In genomic region chr14:101449114-101449513, GRCh38 we compare ENCODE assay signal across 16 cellular contexts.
A peak's percentile ranks its signal among the peaks of the same experiment; 100 is the strongest.
DNase-seq lines count a peak whose midpoint lies in the region; ATAC-seq lines count a peak whose summit lies in the region.
"Had no signal": no experiment of that assay in that cellular context is flagged by ENCODE, and none has a peak within 500 bp of the region (broad histone marks: within the 10 kb centered on the region; RNA-seq: fewer than 3 reads in every experiment).

No MANE protein-coding gene starts in this region.

- H3K9me3 ChIP-seq in BLaER1: no peaks in the 10 kb centered on the region
- no peaks in the 10 kb centered on the region for H3K9me3 ChIP-seq in BLaER1 treated with 17β-estradiol and CSF1 and Interleukin-3, amounts not matched to agents 10 nM and 100 nM (replicated peaks in 1 of 11)
- H3K9me3 ChIP-seq: BE2C, SK-N-SH had no signal

- peaks cover 19% of the 10 kb centered on the region for H3K4me1 ChIP-seq in BLaER1
- H3K4me1 ChIP-seq in BLaER1 treated with 17β-estradiol and CSF1 and Interleukin-3, amounts not matched to agents 10 nM and 100 nM: peaks cover 0 to 17% (median 14%) of the 10 kb centered on the region in 10 experiments; a peak in 14 of 20 replicates
- H3K4me1 ChIP-seq: BE2C had no signal

- peak; percentile 98 for DNase-seq in NCI-H2171 (lab: John Stamatoyannopoulos, UW)
- peak; percentile 12 for DNase-seq in cerebellar cortex (ENCODE audit: low spot score)
- DNase-seq in caudate nucleus (lab: John Stamatoyannopoulos, UW): no peak
- DNase-seq in NCI-H1092 (lab: John Stamatoyannopoulos, UW): no peak
- DNase-seq: BE2C; CD8-positive, alpha-beta memory T cell; KBM-7; NCI-H1092 treated with DMSO at 0.1 percent for 48 hours; NCI-H2081; NCI-H446 treated with DMSO at 0.1 percent for 48 hours; PC-3; SK-N-SH had no signal

- H3K4me3 ChIP-seq in BLaER1: no peak overlapping the region
- no peak overlapping the region for H3K4me3 ChIP-seq in BLaER1 treated with 17β-estradiol and CSF1 and Interleukin-3, amounts not matched to agents 10 nM and 100 nM

- peaks cover 21% of the 10 kb centered on the region for H3K27me3 ChIP-seq in BLaER1
- peaks cover 15 to 44% (median 26%) of the 10 kb centered on the region in 11 experiments for H3K27me3 ChIP-seq in BLaER1 treated with 17β-estradiol and CSF1 and Interleukin-3, amounts not matched to agents 10 nM and 100 nM
- H3K27me3 ChIP-seq: BE2C had no signal

- no peaks in the 10 kb centered on the region for H3K36me3 ChIP-seq in BLaER1
- no peaks in the 10 kb centered on the region for H3K36me3 ChIP-seq in BLaER1 treated with 17β-estradiol and CSF1 and Interleukin-3, amounts not matched to agents 10 nM and 100 nM
- H3K36me3 ChIP-seq: BE2C had no signal

- no peak overlapping the region for H3K9ac ChIP-seq in BLaER1
- no peak overlapping the region for H3K9ac ChIP-seq in BLaER1 treated with 17β-estradiol and CSF1 and Interleukin-3, amounts not matched to agents 10 nM and 100 nM
- H3K9ac ChIP-seq: SK-N-SH had no signal

- ATAC-seq in GM19467 (IDR thresholded peaks at IDR 0.05; ENCODE audit: unreplicated experiment): no peak
- ATAC-seq: PC-3 had no signal

- H3K4me2 ChIP-seq in BLaER1: peak overlapping the region; percentile 67
- peak overlapping the region in 8 of 11 experiments; percentile 16 to 67 (median 44); a peak in 12 of 22 replicates for H3K4me2 ChIP-seq in BLaER1 treated with 17β-estradiol and CSF1 and Interleukin-3, amounts not matched to agents 10 nM and 100 nM
- H3K4me2 ChIP-seq: SK-N-SH had no signal

- H3K27ac ChIP-seq in BLaER1 (no peak overlapping the region), caudate nucleus (ENCODE audit: low read depth, low read length) (no peak overlapping the region)
- H3K27ac ChIP-seq in BLaER1 treated with 17β-estradiol and CSF1 and Interleukin-3, amounts not matched to agents 10 nM and 100 nM: no peak overlapping the region
- H3K27ac ChIP-seq: HL-60 had no signal

- H4K20me1 ChIP-seq in BLaER1: no peaks in the 10 kb centered on the region
- H4K20me1 ChIP-seq in BLaER1 treated with 17β-estradiol and CSF1 and Interleukin-3, amounts not matched to agents 10 nM and 100 nM: peaks cover 0 to 9% (median 0%) of the 10 kb centered on the region in 11 experiments; a peak in 2 of 22 replicates

Comparison
In these comparisons a context has a peak if more than half of its experiments do, and no peak if none do; other contexts are left out.
1. DNase-seq: peak in NCI-H2171 (single experiment) and cerebellar cortex (single experiment); none in caudate nucleus (0 of 61) and NCI-H1092 (single experiment).